Comparison of ENCODE assay signal across 8 cellular contexts in the genomic region with DNA sequence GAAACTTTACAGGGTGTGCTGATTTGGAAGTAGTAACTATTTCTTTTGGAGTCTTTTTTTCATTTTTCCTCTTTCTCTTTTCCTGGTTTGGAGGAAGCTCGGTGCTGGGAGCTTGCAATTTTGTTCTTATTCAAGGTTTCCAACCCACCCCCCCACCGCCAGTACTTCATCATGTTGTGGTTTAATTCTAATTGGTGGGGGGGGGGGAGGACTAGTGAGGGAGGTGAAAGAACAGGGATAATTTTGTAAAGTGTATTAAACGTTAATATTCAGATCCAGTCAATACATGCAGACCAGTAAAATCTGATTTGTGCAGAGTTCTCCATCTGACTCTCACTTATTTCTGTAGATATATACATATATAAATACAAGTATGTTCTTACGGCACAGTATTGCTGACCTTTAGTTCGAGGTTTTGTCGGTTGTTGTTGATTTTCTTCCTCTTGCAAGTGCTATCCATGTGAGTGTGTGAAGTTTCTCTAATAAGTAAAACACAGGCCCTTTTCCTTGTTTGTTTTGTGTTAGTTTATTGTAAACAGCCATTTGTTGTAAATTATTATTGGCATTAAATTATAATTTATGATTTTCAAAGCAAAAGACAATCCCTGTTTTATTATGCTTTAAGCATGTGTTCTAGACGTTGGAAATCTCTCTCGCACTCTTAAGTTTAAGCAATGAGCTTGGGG. TPM values are rescaled to one million over a fixed set of nuclear protein-coding genes. Genes with fewer than 3 reads are reported as not detected.
DNase-seq lines count a peak whose midpoint lies in the region; ATAC-seq and TF ChIP-seq lines count a peak whose summit lies in the region.

No MANE protein-coding gene starts in this region.

- H3K9ac ChIP-seq in HUES64 (ENCODE audit: low read depth, low read length): peak overlapping the region; percentile 28; the same call in 1 of the 2 replicates

- DNase-seq in brain microvascular endothelial cell (peak; percentile 3), left kidney (ENCODE audit: low read depth, low spot score) (peak; percentile 62), substantia nigra (lab: John Stamatoyannopoulos, UW) (no peak), NOMO-1 (lab: John Stamatoyannopoulos, UW; ENCODE audit: unreplicated experiment in 2 of 2) (no peak), islet precursor cell (no peak), NCI-H1930 (lab: John Stamatoyannopoulos, UW) (no peak)

- H3K27ac ChIP-seq in HUES64 (ENCODE audit: low read depth, low read length): no peak overlapping the region
- H3K27ac ChIP-seq in brain microvascular endothelial cell: peak overlapping the region; percentile 77
- H3K27ac ChIP-seq in substantia nigra (ENCODE audit: low read depth, low read length, poor library complexity, severe bottlenecking): peak overlapping the region; percentile 72

- WGBS in HUES64: 4% methylated on average over 4 of the region's 8 CpGs

- no peak for ATAC-seq in HG02759 (IDR thresholded peaks at IDR 0.05; ENCODE audit: unreplicated experiment)

- peaks cover 81% of the 10 kb centered on the region for H3K4me1 ChIP-seq in HUES64 (ENCODE audit: insufficient read depth, low read length)

- TF ChIP-seq CTCF in brain microvascular endothelial cell (IDR thresholded peaks at IDR 0.05; ENCODE audit: low read depth, low read length, missing control alignments): no peak

- H3K36me3 ChIP-seq in HUES64 (ENCODE audit: insufficient read depth, low read length): no peaks in the 10 kb centered on the region; the same call in 1 of the 2 replicates
- H3K36me3 ChIP-seq in brain microvascular endothelial cell (replicated peaks): peaks cover 77% of the 10 kb centered on the region

- H3K9me3 ChIP-seq in HUES64 (ENCODE audit: insufficient read depth, low read depth, low read length): no peaks in the 10 kb centered on the region

- in situ Hi-C loops in brain microvascular endothelial cell (cut with HindIII; ENCODE audit: low pct_ligation_motif_present, low sequenced_read_pairs): loop anchor here (25.0 kb wide), 2 partner anchors 1053 to 1303 kb away; no protein-coding TSS in a partner anchor

- H3K27me3 ChIP-seq in HUES64 (ENCODE audit: insufficient read depth, low read length) (peaks cover 93% of the 10 kb centered on the region), brain microvascular endothelial cell (replicated peaks) (no peaks in the 10 kb centered on the region)

- H3K4me3 ChIP-seq in HUES64 (ENCODE audit: low read length): peak overlapping the region; percentile 65
- H3K4me3 ChIP-seq in brain microvascular endothelial cell (ENCODE audit: low read depth, low read length): peak overlapping the region; percentile 79

RNA-seq across cellular contexts. Expression of a gene that starts 9.3 kb away (rescaled TPM):
- polyA plus RNA-seq in HUES64 (2013, experiment 1 of 2): 5.0 TPM
- polyA plus RNA-seq in HUES64 (2013, experiment 2 of 2): 8.1 TPM

Comparison
In these comparisons a context has a peak if more than half of its experiments do, and no peak if none do; other contexts are left out.
1. DNase-seq: peak in brain microvascular endothelial cell (single experiment) and left kidney (single experiment); none in substantia nigra (0 of 49), NOMO-1 (0 of 2), islet precursor cell (single experiment) and NCI-H1930 (0 of 2).